In genomic region chr12:58336581-58337242, GRCh38 we compare ENCODE assay signal across 8 cellular contexts.
DNase-seq lines count a peak whose midpoint lies in the region; FAIRE-seq and TF ChIP-seq lines count a peak whose summit lies in the region.
"Not testable (repeated sequence)": the region's sequence is repeated elsewhere in the genome, so short reads cannot be mapped to it uniquely, and the experiment has no call there.

No MANE protein-coding gene starts in this region.

- TF ChIP-seq CTCF in MCF 10A (IDR thresholded peaks at IDR 0.05; ENCODE audit: unreplicated experiment); kidney (IDR thresholded peaks at IDR 0.05; ENCODE audit: borderline replicate concordance, extremely low read depth, insufficient read depth); nephron (IDR thresholded peaks at IDR 0.05; ENCODE audit: unreplicated experiment in 3 of 3): not testable (repeated sequence)

- H3K36me3 Mint-ChIP-seq in MCF 10A (ENCODE audit: insufficient read depth, unreplicated experiment); nephron (ENCODE audit: low read depth): not testable (repeated sequence)

- H3K4me1 Mint-ChIP-seq in MCF 10A (ENCODE audit: insufficient read depth, unreplicated experiment) = peaks cover 12% of the 10 kb centered on the region
- peaks cover 17% of the 10 kb centered on the region for H3K4me1 Mint-ChIP-seq in nephron

- not testable (repeated sequence) for H3K4me3 ChIP-seq in kidney (ENCODE audit: low read length in 2 of 2)

- peak; percentile 41 for DNase-seq in AG20443 (ENCODE audit: low spot score)
- DNase-seq in H4 (ENCODE audit: low spot score) = peak; percentile 70
- peak; percentile 29 for DNase-seq in NCI-H82 (lab: John Stamatoyannopoulos, UW)
- peak; percentile 84 for DNase-seq in MCF 10A (ENCODE audit: unreplicated experiment)
- DNase-seq in fibroblast of peridontal ligament (ENCODE audit: extremely low read depth) = peak; percentile 75
- not testable (repeated sequence) for DNase-seq in kidney
- peak; percentile 69 for DNase-seq in stromal cell of bone marrow (ENCODE audit: low read depth)

- FAIRE-seq in kidney (lab: Jason Lieb, UNC) = not testable (repeated sequence)

- not testable (repeated sequence) for H3K9me3 Mint-ChIP-seq in MCF 10A (ENCODE audit: unreplicated experiment); nephron

- H3K9ac ChIP-seq in kidney (ENCODE audit: low read length in 2 of 2) = not testable (repeated sequence)

- not testable (repeated sequence) for H3K27me3 Mint-ChIP-seq in MCF 10A (ENCODE audit: insufficient read depth, unreplicated experiment); nephron (ENCODE audit: low read depth)

- CTCF ChIA-PET in MCF 10A (lab: Yijun Ruan, JAX) = interaction anchor here (0.6 to 0.9 kb wide), 7 partner anchors 10 to 748 kb away, joined by 3 to 4 read pairs (median 3); partner anchors contain the start of gene LRIG3

- H3K36me3 ChIP-seq in kidney (ENCODE audit: control insufficient read depth in 1 of 2, insufficient read depth in 2 of 2, low read length in 2 of 2) = not testable (repeated sequence)

- H3K27ac ChIP-seq in kidney (ENCODE audit: low read depth in 2 of 2, low read length in 2 of 2) = peak overlapping the region; percentile 4 to 45

- not testable (repeated sequence) for BruUV-seq in MCF 10A (replicated peaks; lab: Mats Ljungman, UMichigan)

- POLR2A ChIA-PET in MCF 10A (lab: Yijun Ruan, JAX) = interaction anchor here (0.6 to 1.2 kb wide), 6 partner anchors 15 to 580 kb away, joined by 3 to 7 read pairs (median 4); no protein-coding TSS in a partner anchor

- H3K9me3 ChIP-seq in kidney (ENCODE audit: control insufficient read depth in 1 of 2, low read length in 2 of 2) = not testable (repeated sequence)

- intact Hi-C loops in MCF 10A (cut with micrococcal nuclease); kidney (cut with DNase I): not testable (repeated sequence)

- H3K27ac Mint-ChIP-seq in MCF 10A (ENCODE audit: low read depth, unreplicated experiment) (peak overlapping the region; percentile 0), nephron (peak overlapping the region; percentile 95 to 98 (median 96))

- H3K4me1 ChIP-seq in kidney (ENCODE audit: control insufficient read depth in 1 of 2, insufficient read depth in 1 of 2, low read depth in 1 of 2, low read length in 2 of 2) = not testable (repeated sequence)

- not testable (repeated sequence) for H3K4me3 Mint-ChIP-seq in MCF 10A (ENCODE audit: unreplicated experiment); nephron
